19 cellular contexts compared by ENCODE assay signal in genomic region chr2:126720031-126720368, GRCh38.
A peak's percentile ranks its signal among the peaks of the same experiment; 100 is the strongest.
DNase-seq lines count a peak whose midpoint lies in the region; ATAC-seq and TF ChIP-seq lines count a peak whose summit lies in the region.
"Had no signal": no experiment of that assay in that cellular context is flagged by ENCODE, and none has a peak within 500 bp of the region (broad histone marks: within the 10 kb centered on the region; RNA-seq: fewer than 3 reads in every experiment).

No MANE protein-coding gene starts in this region.

- POLR2A ChIA-PET in naive thymus-derived CD4-positive, alpha-beta T cell (lab: Charles Lee), result no interaction called here

- peaks cover under 1 to 20% (median 4%) of the 10 kb centered on the region in 11 donors for H3K9me3 Mint-ChIP-seq in naive thymus-derived CD4-positive, alpha-beta T cell

- DNase-seq in Daoy (ENCODE audit: low read depth) (peak; percentile 38), RPMI7951 (ENCODE audit: low read depth) (peak; percentile 17), left ventricle myocardium inferior (no peak), NCI-H1436 treated with DMSO at 0.1 percent for 48 hours (lab: John Stamatoyannopoulos, UW) (no peak), GM13977 (ENCODE audit: low spot score) (no peak)
- DNase-seq in naive thymus-derived CD4-positive, alpha-beta T cell, result no peak
- DNase-seq in activated naive CD4-positive, alpha-beta T cell (lab: John Stamatoyannopoulos, UW), result no peak
- DNase-seq: CD8-positive, alpha-beta memory T cell; DMS79; esophagus squamous epithelium; immature natural killer cell; NCI-H1417; SJCRH30; upper lobe of left lung had no signal

- H3K27ac ChIP-seq in left ventricle myocardium inferior (replicated peaks), result peak overlapping the region; percentile 69
- H3K27ac ChIP-seq in naive thymus-derived CD4-positive, alpha-beta T cell (ENCODE audit: low read depth, low read length), result no peak overlapping the region
- H3K27ac ChIP-seq: cardiac muscle cell, neural progenitor cell, SJCRH30 had no signal

- no peak overlapping the region for H3K4me3 ChIP-seq in left ventricle myocardium inferior
- H3K4me3 ChIP-seq in naive thymus-derived CD4-positive, alpha-beta T cell (ENCODE audit: low read length), result no peak overlapping the region
- H3K4me3 ChIP-seq: cardiac muscle cell, esophagus squamous epithelium, neural progenitor cell, SJCRH30, upper lobe of left lung had no signal

- H3K27me3 ChIP-seq in left ventricle myocardium inferior (ENCODE audit: low read depth), result no peaks in the 10 kb centered on the region
- peaks cover 0 to 3% of the 10 kb centered on the region in 2 donors for H3K27me3 ChIP-seq in naive thymus-derived CD4-positive, alpha-beta T cell (ENCODE audit: control insufficient read depth in 2 of 2, insufficient read depth in 2 of 2, low read length in 2 of 2)
- H3K27me3 ChIP-seq: cardiac muscle cell, esophagus squamous epithelium, neural progenitor cell, upper lobe of left lung had no signal

- H3K36me3 Mint-ChIP-seq in naive thymus-derived CD4-positive, alpha-beta T cell, result peaks cover 0 to 10% (median 4%) of the 10 kb centered on the region in 5 donors

- in situ Hi-C loops in GM13977 (cut with MboI; ENCODE audit: low pct_unique_long_range_greater_than_20kb, low sequenced_read_pairs, unreplicated experiment), result no loop called here

- TF ChIP-seq CTCF in left ventricle myocardium inferior (IDR thresholded peaks at IDR 0.05; ENCODE audit: borderline replicate concordance) (no peak), GM13977 (IDR thresholded peaks at IDR 0.05; ENCODE audit: extremely low read depth, insufficient read depth, missing control alignments) (no peak)

- no peak overlapping the region for H3K4me3 Mint-ChIP-seq in naive thymus-derived CD4-positive, alpha-beta T cell
- H3K4me3 Mint-ChIP-seq: CD8-positive, alpha-beta memory T cell; immature natural killer cell; neural progenitor cell; stimulated activated naive CD8-positive, alpha-beta T cell treated with anti-CD3 and anti-CD28 coated beads, Interleukin-15, Interleukin-2, amounts not matched to agents 100 ng/mL and 50 ng/mL, for 24 hours had no signal

- no peaks in the 10 kb centered on the region for H3K36me3 ChIP-seq in left ventricle myocardium inferior
- no peaks in the 10 kb centered on the region for H3K36me3 ChIP-seq in naive thymus-derived CD4-positive, alpha-beta T cell (ENCODE audit: control insufficient read depth in 2 of 3, insufficient read depth in 3 of 3, low read length in 3 of 3)
- H3K36me3 ChIP-seq: cardiac muscle cell, esophagus squamous epithelium, neural progenitor cell, SJCRH30, upper lobe of left lung had no signal

- peaks cover 0 to 3% (median under 1%) of the 10 kb centered on the region in 5 donors for H3K27me3 Mint-ChIP-seq in naive thymus-derived CD4-positive, alpha-beta T cell
- H3K27me3 Mint-ChIP-seq: stimulated activated naive CD8-positive, alpha-beta T cell treated with anti-CD3 and anti-CD28 coated beads, Interleukin-15, Interleukin-2, amounts not matched to agents 100 ng/mL and 50 ng/mL, for 24 hours had no signal

- intact Hi-C loops in left ventricle myocardium inferior (cut with micrococcal nuclease), result no loop called here
- intact Hi-C loops in naive thymus-derived CD4-positive, alpha-beta T cell (cut with micrococcal nuclease), result no loop called here

- ATAC-seq in naive thymus-derived CD4-positive, alpha-beta T cell, result peak; percentile 53
- ATAC-seq in HG03342 (IDR thresholded peaks at IDR 0.05; ENCODE audit: unreplicated experiment), result no peak
- ATAC-seq: HCT116 had no signal

- H3K4me1 Mint-ChIP-seq in naive thymus-derived CD4-positive, alpha-beta T cell, result peaks cover 0 to 16% (median 0%) of the 10 kb centered on the region in 7 donors
- H3K4me1 Mint-ChIP-seq: CD8-positive, alpha-beta memory T cell; immature natural killer cell had no signal

- H3K27ac Mint-ChIP-seq in naive thymus-derived CD4-positive, alpha-beta T cell, result no peak overlapping the region
- H3K27ac Mint-ChIP-seq: immature natural killer cell; neural progenitor cell; stimulated activated naive CD8-positive, alpha-beta T cell treated with anti-CD3 and anti-CD28 coated beads, Interleukin-15, Interleukin-2, amounts not matched to agents 100 ng/mL and 50 ng/mL, for 24 hours had no signal

- CTCF ChIA-PET in naive thymus-derived CD4-positive, alpha-beta T cell (lab: Charles Lee), result no interaction called here

- peaks cover 42% of the 10 kb centered on the region for H3K4me1 ChIP-seq in left ventricle myocardium inferior
- H3K4me1 ChIP-seq in naive thymus-derived CD4-positive, alpha-beta T cell (ENCODE audit: control insufficient read depth in 2 of 2, insufficient read depth in 2 of 2, low read length in 2 of 2), result no peaks in the 10 kb centered on the region
- H3K4me1 ChIP-seq: esophagus squamous epithelium, neural progenitor cell, SJCRH30 had no signal

- peaks cover 5% of the 10 kb centered on the region for H3K9me3 ChIP-seq in left ventricle myocardium inferior (replicated peaks)
- peaks cover 0 to 6% (median 0%) of the 10 kb centered on the region in 3 experiments for H3K9me3 ChIP-seq in naive thymus-derived CD4-positive, alpha-beta T cell (ENCODE audit: control insufficient read depth in 2 of 3, low read length in 3 of 3)
- H3K9me3 ChIP-seq: esophagus squamous epithelium, upper lobe of left lung had no signal

Comparison
In these comparisons a context has a peak if more than half of its experiments do, and no peak if none do; other contexts are left out.
1. DNase-seq: peak in Daoy (single experiment) and RPMI7951 (single experiment); none in left ventricle myocardium inferior (single experiment), naive thymus-derived CD4-positive, alpha-beta T cell (0 of 9), activated naive CD4-positive, alpha-beta T cell (0 of 4), NCI-H1436 treated with DMSO at 0.1 percent for 48 hours (single experiment) and GM13977 (single experiment).